In the genomic region with DNA sequence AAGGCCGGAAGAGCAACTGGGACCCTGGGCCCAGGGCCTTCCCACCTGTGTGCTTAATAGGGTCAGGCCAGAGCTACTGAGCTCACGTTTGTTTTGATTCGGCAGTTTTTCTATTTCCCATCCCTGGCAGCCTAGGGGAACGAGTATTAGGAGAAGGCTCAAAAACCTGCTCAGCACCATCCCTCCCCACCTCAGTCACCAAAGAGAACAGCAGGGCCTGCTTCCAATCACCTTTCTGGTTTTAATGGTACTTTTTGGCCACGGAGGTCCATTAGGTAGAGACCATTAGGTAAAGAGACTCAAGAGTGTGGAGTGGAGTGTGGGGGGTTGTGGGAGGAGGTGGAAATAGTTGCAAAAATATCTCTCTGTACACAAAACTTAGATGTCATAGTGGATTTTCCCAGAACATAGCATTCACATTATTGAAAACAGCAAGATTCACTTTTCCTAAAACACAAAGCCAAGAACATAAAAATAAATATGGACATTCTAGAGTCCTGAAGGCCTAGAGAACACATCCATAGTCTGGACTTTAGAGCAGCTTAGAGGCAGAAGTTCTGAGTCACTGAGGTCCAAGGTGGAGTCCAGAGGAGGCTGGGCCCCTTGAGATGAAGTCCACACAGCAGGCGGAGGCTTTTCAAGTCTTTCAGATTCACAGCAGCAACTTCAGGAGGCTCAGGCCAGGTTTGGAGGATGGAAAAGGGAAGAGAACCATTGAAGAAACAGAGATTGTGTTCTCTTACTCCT, we compare ENCODE assay signal across 8 cellular contexts. TPM values are rescaled to one million over a fixed set of nuclear protein-coding genes. Genes with fewer than 3 reads are reported as not detected.
A peak's percentile ranks its signal among the peaks of the same experiment; 100 is the strongest.
DNase-seq lines count a peak whose midpoint lies in the region; ATAC-seq and TF ChIP-seq lines count a peak whose summit lies in the region.

No MANE protein-coding gene starts in this region.

- DNase-seq in DMS53 treated with DMSO at 0.1 percent for 48 hours (lab: John Stamatoyannopoulos, UW; ENCODE audit: unreplicated experiment) (peak; percentile 47), RWPE2 (ENCODE audit: low spot score) (no peak), fibroblast of lung (ENCODE audit: low read depth in 2 of 2) (peak in 1 of 2 donors; percentile 69), D341Med (ENCODE audit: low spot score) (no peak), GF-D8 (lab: John Stamatoyannopoulos, UW) (no peak), RKO (ENCODE audit: low spot score) (no peak)

- H3K9me3 ChIP-seq in RWPE2 (ENCODE audit: severe bottlenecking) (no peaks in the 10 kb centered on the region), fibroblast of lung (ENCODE audit: control insufficient read depth, insufficient read depth, low read depth, low read length) (no peaks in the 10 kb centered on the region), neutrophil (peaks cover 5% of the 10 kb centered on the region)

- ATAC-seq in RWPE2 (ENCODE audit: low read depth) (no peak), GM18907 (IDR thresholded peaks at IDR 0.05; ENCODE audit: unreplicated experiment) (no peak)

- H3K4me3 ChIP-seq in RWPE2 (ENCODE audit: severe bottlenecking) (no peak overlapping the region), fibroblast of lung (replicated peaks in 1 of 4; ENCODE audit: control extremely low read depth in 1 of 4, insufficient read depth in 1 of 4, low read depth in 3 of 4, low read length in 4 of 4) (no peak overlapping the region), neutrophil (ENCODE audit: low read depth in 1 of 2, low read length in 1 of 2) (no peak overlapping the region)

- no peak overlapping the region for H2AFZ ChIP-seq in fibroblast of lung (ENCODE audit: low read length)

- H3K79me2 ChIP-seq in fibroblast of lung (ENCODE audit: control insufficient read depth, insufficient read depth, low read length): no peaks in the 10 kb centered on the region

- TF ChIP-seq CTCF in RWPE2 (IDR thresholded peaks at IDR 0.05; ENCODE audit: poor library complexity, severe bottlenecking) (no peak), fibroblast of lung (conservative IDR thresholded peaks at IDR 0.05 in 1 of 2, IDR thresholded peaks at IDR 0.05 in 1 of 2; ENCODE audit: low read depth in 1 of 2, low read length in 2 of 2) (no peak), neutrophil (IDR thresholded peaks at IDR 0.05) (no peak)

- H3K36me3 ChIP-seq in RWPE2 (ENCODE audit: low read depth): peaks cover 52% of the 10 kb centered on the region
- peaks cover 25% of the 10 kb centered on the region for H3K36me3 ChIP-seq in fibroblast of lung (ENCODE audit: control insufficient read depth, insufficient read depth, low read length)
- H3K36me3 ChIP-seq in neutrophil: peaks cover 61% of the 10 kb centered on the region

- H3K4me2 ChIP-seq in fibroblast of lung (ENCODE audit: extremely low read depth, insufficient read depth, low read length): peak overlapping the region; percentile 44

- H3K27ac ChIP-seq in RWPE2 (ENCODE audit: poor library complexity, severe bottlenecking) (peak overlapping the region; percentile 97), fibroblast of lung (ENCODE audit: insufficient read depth, low read length) (peak overlapping the region; percentile 88), neutrophil (peak overlapping the region; percentile 76)

- no peaks in the 10 kb centered on the region for H4K20me1 ChIP-seq in fibroblast of lung (ENCODE audit: control insufficient read depth, extremely low read depth, insufficient read depth, low read length)

- H3K4me1 ChIP-seq in RWPE2 (ENCODE audit: insufficient read depth, poor library complexity, severe bottlenecking) (peaks cover 50% of the 10 kb centered on the region), fibroblast of lung (ENCODE audit: control insufficient read depth, extremely low read depth, insufficient read depth, low read length) (peaks cover 31% of the 10 kb centered on the region), neutrophil (ENCODE audit: control insufficient read depth in 1 of 2, insufficient read depth in 1 of 2, low read depth in 1 of 2, low read length in 1 of 2) (peaks cover 9 to 10% of the 10 kb centered on the region in 2 experiments)

- H3K9ac ChIP-seq in fibroblast of lung (ENCODE audit: insufficient read depth, low read length): peak overlapping the region; percentile 42

- H3K27me3 ChIP-seq in RWPE2 (ENCODE audit: insufficient read depth, poor library complexity, severe bottlenecking) (no peaks in the 10 kb centered on the region), fibroblast of lung (ENCODE audit: control insufficient read depth, insufficient read depth, low read length) (no peaks in the 10 kb centered on the region), neutrophil (no peaks in the 10 kb centered on the region)

RNA-seq across cellular contexts. Expression of a gene that starts 19.5 kb away (rescaled TPM):
- 1.0 and 1.7 TPM in 2 replicates for total RNA-seq in fibroblast of lung
- 2.0 and 4.9 TPM in 2 replicates for polyA plus RNA-seq in fibroblast of lung
- polyA plus RNA-seq in fibroblast of lung (2012): 2.4 and 5.6 TPM in 2 replicates
- polyA minus RNA-seq in fibroblast of lung (ENCODE audit: low replicate concordance): 4.1 and 13.6 TPM in 2 replicates

RNA-seq across cellular contexts. Expression of a gene that starts 54.7 kb away (rescaled TPM):
- not detected in 2 replicates for total RNA-seq in fibroblast of lung
- not detected in 2 replicates for polyA plus RNA-seq in fibroblast of lung
- not detected in 2 replicates for polyA plus RNA-seq in fibroblast of lung (2012)
- not detected in 2 replicates for polyA minus RNA-seq in fibroblast of lung (ENCODE audit: low replicate concordance)
